11 cellular contexts compared by ENCODE assay signal in the genomic region with DNA sequence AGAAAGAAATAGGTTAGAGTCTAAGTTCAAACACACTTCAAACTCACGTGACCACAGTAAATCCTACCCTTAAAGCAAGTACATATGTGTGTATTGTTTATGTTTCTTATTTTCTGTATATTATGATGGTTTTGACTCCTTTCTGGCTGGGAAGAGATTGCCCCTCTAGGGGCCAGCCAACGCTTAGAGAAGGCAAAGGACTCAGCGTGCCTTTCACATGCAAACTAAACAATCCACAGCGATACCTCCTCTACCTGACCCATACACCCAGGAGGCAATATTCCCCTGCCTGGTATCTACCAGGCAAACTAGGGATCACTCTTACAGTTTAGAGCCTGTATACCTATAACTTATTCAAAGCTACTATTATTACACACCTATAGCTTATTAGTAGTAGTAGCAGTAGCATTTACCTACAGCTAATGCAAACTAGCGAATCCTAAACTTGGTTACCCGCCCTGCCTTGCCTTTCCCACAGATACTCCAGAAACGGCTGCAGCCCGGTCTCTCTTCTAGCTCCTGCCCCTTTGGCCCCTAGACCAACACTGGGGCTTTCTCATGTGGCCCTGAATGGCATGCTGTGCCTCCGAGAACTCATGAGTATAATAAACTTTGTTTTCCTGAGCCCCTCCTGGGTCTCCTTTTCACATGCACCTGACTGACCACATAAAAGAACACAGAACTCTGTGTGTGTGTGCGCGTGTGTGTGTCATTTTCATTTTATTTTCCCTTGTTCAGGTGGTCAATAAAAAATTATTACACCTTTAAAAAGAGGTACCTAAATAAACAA. TPM values are rescaled to one million over a fixed set of nuclear protein-coding genes. Genes with fewer than 3 reads are reported as not detected.
A peak's percentile ranks its signal among the peaks of the same experiment; 100 is the strongest.
DNase-seq lines count a peak whose midpoint lies in the region; ATAC-seq, FAIRE-seq and TF ChIP-seq lines count a peak whose summit lies in the region.
"Had no signal": no experiment of that assay in that cellular context is flagged by ENCODE, and none has a peak within 500 bp of the region (broad histone marks: within the 10 kb centered on the region; RNA-seq: fewer than 3 reads in every experiment).

No MANE protein-coding gene starts in this region.

- H3K4me3 Mint-ChIP-seq in nephron progenitor cell: peak overlapping the region; percentile 57

- H3K79me1 ChIP-seq in H1 (ENCODE audit: low read depth, low read length): no peaks in the 10 kb centered on the region

- H3K9me3 Mint-ChIP-seq in nephron progenitor cell: peaks cover 43% of the 10 kb centered on the region

- no peaks in the 10 kb centered on the region for H3K23me2 ChIP-seq in H1 (ENCODE audit: low read depth, low read length)

- TF ChIP-seq CTCF in H1 (IDR thresholded peaks at IDR 0.05; ENCODE audit: control extremely low read depth in 1 of 3, insufficient read depth in 1 of 3, low read depth in 1 of 3, low read length in 3 of 3): peak in 1 of 3 experiments; percentile 30; a peak in 1 of 4 replicates
- no peak for TF ChIP-seq CTCF in nephron progenitor cell (IDR thresholded peaks at IDR 0.05)

- H2BK20ac ChIP-seq in H1 (ENCODE audit: low read length): no peak overlapping the region

- peak; percentile 43 to 57 for TF ChIP-seq RAD21 in H1 (IDR thresholded peaks at IDR 0.05 in 1 of 2, conservative IDR thresholded peaks at IDR 0.05 in 1 of 2; ENCODE audit: low read depth in 2 of 2, low read length in 2 of 2)

- no peak overlapping the region for H4K8ac ChIP-seq in H1 (ENCODE audit: extremely low read depth, insufficient read depth, low read length)

- H3K36me3 Mint-ChIP-seq in nephron progenitor cell (ENCODE audit: low read depth): peaks cover 92% of the 10 kb centered on the region

- peak overlapping the region in 1 of 4 experiments; percentile 48; a peak in 2 of 8 replicates for H3K4me3 ChIP-seq in H1 (ENCODE audit: extremely low read depth in 1 of 4, insufficient read depth in 2 of 4, low read depth in 3 of 4, low read length in 4 of 4)
- H3K4me3 ChIP-seq: upper lobe of left lung had no signal

- 18% methylated on average over 11 of the region's 11 CpGs; no CpG with 5 or more reads in 1 of the 2 experiments for WGBS in H1 (ENCODE audit: extremely low coverage in 1 of 2, insufficient coverage in 1 of 2, insufficient read length in 1 of 2, insufficient replicate concordance in 2 of 2, low coverage in 1 of 2, low lambda C conversion rate in 2 of 2, missing lambda C conversion rate in 1 of 2), 2 experiments

- H4K20me1 ChIP-seq in H1 (replicated peaks in 1 of 2; ENCODE audit: control insufficient read depth in 1 of 2, insufficient read depth in 2 of 2, low read length in 2 of 2): peaks cover 0 to 2% of the 10 kb centered on the region in 2 experiments

- no peak overlapping the region for H3K56ac ChIP-seq in H1 (replicated peaks; ENCODE audit: insufficient read length, low read depth, low read length)

- H3K23ac ChIP-seq in H1 (ENCODE audit: insufficient read length): no peak overlapping the region

- H4K5ac ChIP-seq in H1 (ENCODE audit: insufficient read length, low read depth, low read length): no peak overlapping the region

- no peak overlapping the region for H2BK15ac ChIP-seq in H1 (ENCODE audit: low read length)

- no peak for TF ChIP-seq EP300 in H1 (IDR thresholded peaks at IDR 0.05; ENCODE audit: borderline replicate concordance in 1 of 2, low read depth in 2 of 2, low read length in 2 of 2)

- TF ChIP-seq POLR2A in H1 (IDR thresholded peaks at IDR 0.05; ENCODE audit: control extremely low read depth in 1 of 2, low read depth in 2 of 2, low read length in 2 of 2): no peak

- POLR2A ChIA-PET in H1 (lab: Charles Lee; ENCODE audit: partially characterized antibody): interaction anchor here (0.7 kb wide), 1 partner anchor 13 kb away, joined by 3 read pairs; no protein-coding TSS in a partner anchor

- no peak overlapping the region for H3K18ac ChIP-seq in H1 (ENCODE audit: extremely low read depth, low read length)

- no peak overlapping the region for H3K27ac ChIP-seq in H1 (ENCODE audit: low read depth, low read length)
- H3K27ac ChIP-seq: upper lobe of left lung had no signal

- in situ Hi-C loops in Caki2 (cut with HindIII; ENCODE audit: low pct_unique_long_range_greater_than_20kb, low sequenced_read_pairs): no loop called here

- DNase-seq in Caki2 (ENCODE audit: low read depth) (peak; percentile 54), NCI-H1417 (lab: John Stamatoyannopoulos, UW) (peak in 2 of 3 experiments; percentile 47 to 73), H1 (ENCODE audit: low read depth in 1 of 2, low spot score in 2 of 2) (peak in 1 of 2 experiments; percentile 47), nephron progenitor cell (no peak), occipital lobe (lab: John Stamatoyannopoulos, UW) (no peak), ecto neural progenitor cell (ENCODE audit: low spot score) (no peak)
- DNase-seq: caudate nucleus, T-helper 9 cell, upper lobe of left lung had no signal

- H3K27me3 ChIP-seq in H1 (replicated peaks in 1 of 4; ENCODE audit: control insufficient read depth in 3 of 4, extremely low read depth in 1 of 4, insufficient read depth in 3 of 4, low read length in 3 of 4): no peaks in the 10 kb centered on the region
- H3K27me3 ChIP-seq: upper lobe of left lung had no signal

- no peak overlapping the region for H2BK120ac ChIP-seq in H1 (replicated peaks; ENCODE audit: low read depth, low read length)

- peak overlapping the region; percentile 63 to 68 for H3K4me2 ChIP-seq in H1 (ENCODE audit: insufficient read depth in 1 of 2, low read depth in 2 of 2, low read length in 2 of 2)

- H3K36me3 ChIP-seq in H1 (ENCODE audit: control insufficient read depth in 2 of 4, insufficient read depth in 4 of 4, low read length in 3 of 4): no peaks in the 10 kb centered on the region; a peak in 1 of 8 replicates
- H3K36me3 ChIP-seq: upper lobe of left lung had no signal

- peak; percentile 13 for FAIRE-seq in H1 (lab: Jason Lieb, UNC)

- H3K79me2 ChIP-seq in H1 (ENCODE audit: control insufficient read depth in 1 of 2, insufficient read depth in 2 of 2, low read length in 2 of 2): peaks cover 0 to 77% of the 10 kb centered on the region in 2 experiments; a peak in 2 of 4 replicates

- peaks cover 2% of the 10 kb centered on the region for H3K27me3 Mint-ChIP-seq in nephron progenitor cell (ENCODE audit: low read depth, poor library complexity)

- no peak overlapping the region for H2BK5ac ChIP-seq in H1 (ENCODE audit: low read depth, low read length)

- peaks cover 0 to 4% of the 10 kb centered on the region in 2 experiments; a peak in 1 of 4 replicates for H3K9me3 ChIP-seq in H1 (ENCODE audit: insufficient read depth in 2 of 2, low read depth in 1 of 2, low read length in 1 of 2)
- H3K9me3 ChIP-seq: upper lobe of left lung had no signal

- H3K4me1 Mint-ChIP-seq in nephron progenitor cell: peaks cover 55% of the 10 kb centered on the region

- peaks cover 3 to 23% (median 9%) of the 10 kb centered on the region in 4 experiments; a peak in 5 of 7 replicates for H3K4me1 ChIP-seq in H1 (replicated peaks in 1 of 4; ENCODE audit: control insufficient read depth in 3 of 4, insufficient read depth in 4 of 4, low read length in 3 of 4)

- H4K91ac ChIP-seq in H1 (replicated peaks; ENCODE audit: insufficient read length, low read length): no peak overlapping the region

- CTCF ChIA-PET in H1 (lab: Charles Lee; ENCODE audit: partially characterized antibody): interaction anchor here (0.6 to 1.4 kb wide), 4 partner anchors 48 to 391 kb away, joined by 3 to 5 read pairs (median 4); no protein-coding TSS in a partner anchor

- H3K27ac Mint-ChIP-seq in nephron progenitor cell: peak overlapping the region; percentile 96

- no peak overlapping the region for H3K4ac ChIP-seq in H1 (replicated peaks; ENCODE audit: insufficient read length, low read depth, low read length)

- no peak overlapping the region for H2AFZ ChIP-seq in H1 (ENCODE audit: low read length)

- ATAC-seq in HG03139 (IDR thresholded peaks at IDR 0.05; ENCODE audit: unreplicated experiment) (no peak), HG02884 (IDR thresholded peaks at IDR 0.05; ENCODE audit: unreplicated experiment) (no peak)

- no peak overlapping the region for H2AK5ac ChIP-seq in H1 (ENCODE audit: low read depth, low read length)

- H2BK12ac ChIP-seq in H1 (ENCODE audit: low read depth, low read length): no peak overlapping the region

- H3K14ac ChIP-seq in H1 (ENCODE audit: insufficient read length): no peak overlapping the region

- peak overlapping the region in 1 of 4 experiments; percentile 34; a peak in 1 of 7 replicates for H3K9ac ChIP-seq in H1 (replicated peaks in 1 of 4; ENCODE audit: extremely low read depth in 1 of 4, low read depth in 3 of 4, low read length in 3 of 4)

TF ChIP-seq in H1, 55 proteins besides CTCF, POLR2A, EP300 and RAD21:
- TF ChIP-seq TEAD4 (IDR thresholded peaks at IDR 0.05; ENCODE audit: low read depth, low read length) (no peak), JUN (IDR thresholded peaks at IDR 0.05; ENCODE audit: low read depth, low read length) (no peak), TAF1 (IDR thresholded peaks at IDR 0.05; ENCODE audit: low read depth, low read length) (0 out of 2 replicates have a peak, but pooled peaks have one; percentile 21), KDM1A (IDR thresholded peaks at IDR 0.05; ENCODE audit: borderline replicate concordance, low read length) (no peak), CHD2 (IDR thresholded peaks at IDR 0.05; ENCODE audit: low read length) (no peak)

RNA-seq across cellular contexts. Expression of a gene that starts 14.0 kb away (rescaled TPM):
- 45.4 and 50.4 TPM in 2 replicates for total RNA-seq in Caki2 (2014; rRNA removed; shearing (Covaris generic); ENCODE audit: low replicate concordance)
- 9.3 and 10.5 TPM in 2 replicates for total RNA-seq in H1 (2021; fragmentation: NEBNext Ultra II Directional; extraction: Animal tissue kit (Norgen Biotek cat#: 25700))
- 0.67 and 1.5 TPM in 2 replicates for polyA plus RNA-seq in H1 (2011; rRNA removed)
- polyA plus RNA-seq in H1 (2011; cell fraction: cytosol; rRNA removed): 1.8 TPM
- 1.1 TPM for polyA plus RNA-seq in H1 (2011; cell fraction: nucleus; rRNA removed)
- 2.5 to 6.0 TPM (median 3.3 TPM) in 4 replicates for polyA plus RNA-seq in H1 (2012, experiment 1 of 2)
- polyA plus RNA-seq in H1 (2012, experiment 2 of 2): 0.20 TPM
- 4.1 TPM for polyA plus RNA-seq in H1 (2013, experiment 1 of 2)
- polyA plus RNA-seq in H1 (2013, experiment 2 of 2): 3.9 TPM
- polyA minus RNA-seq in H1 (2011; rRNA and poly(A)+ RNA removed): 7.1 and 17.4 TPM in 2 replicates
- polyA minus RNA-seq in H1 (2011; cell fraction: cytosol; rRNA and poly(A)+ RNA removed): 6.1 TPM
- 10.2 TPM for polyA minus RNA-seq in H1 (2011; cell fraction: nucleus; rRNA and poly(A)+ RNA removed)
- 76.6 TPM for total RNA-seq in occipital lobe

Comparison
In these comparisons a context has a peak if more than half of its experiments do, and no peak if none do; other contexts are left out.
1. DNase-seq: peak in Caki2 (single experiment) and NCI-H1417 (2 of 3); none in nephron progenitor cell (single experiment), occipital lobe (single experiment) and ecto neural progenitor cell (single experiment).